ENCODE assay signal across 8 cellular contexts in the genomic region with DNA sequence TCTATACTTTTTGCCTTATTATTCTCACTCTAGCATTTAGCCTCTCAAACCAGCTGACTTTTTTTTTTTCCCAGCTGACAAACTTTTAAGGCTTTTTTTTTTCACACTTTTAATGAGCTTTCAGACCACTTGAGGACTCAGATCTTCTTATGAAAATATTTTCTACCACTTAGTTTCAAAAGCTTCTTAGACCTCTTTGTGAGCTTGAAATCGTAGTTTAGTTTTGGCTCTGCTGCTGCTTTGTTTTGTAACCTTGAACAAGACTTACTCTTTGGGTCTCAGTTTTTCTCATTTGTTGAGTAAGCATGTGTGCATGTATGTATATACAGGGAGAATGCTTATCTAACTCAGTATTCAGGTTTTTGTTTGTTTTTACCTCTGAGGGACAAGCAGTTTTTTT. TPM values are rescaled to one million over a fixed set of nuclear protein-coding genes. Genes with fewer than 3 reads are reported as not detected.
DNase-seq lines count a peak whose midpoint lies in the region; ATAC-seq and TF ChIP-seq lines count a peak whose summit lies in the region.

No MANE protein-coding gene starts in this region.

- H3K9me3 Mint-ChIP-seq in activated naive CD4-positive, alpha-beta T cell treated with anti-CD3 and anti-CD28 coated beads, Interleukin-2, amount 10 ng/mL, durations not matched to agents 7 days and 5 days: no peaks in the 10 kb centered on the region
- no peaks in the 10 kb centered on the region for H3K9me3 Mint-ChIP-seq in brain
- no peaks in the 10 kb centered on the region for H3K9me3 Mint-ChIP-seq in type B pancreatic cell

- H3K27me3 Mint-ChIP-seq in activated naive CD4-positive, alpha-beta T cell treated with anti-CD3 and anti-CD28 coated beads, Interleukin-2, amount 10 ng/mL, durations not matched to agents 7 days and 5 days: no peaks in the 10 kb centered on the region
- H3K27me3 Mint-ChIP-seq in brain (peaks cover 5% of the 10 kb centered on the region), type B pancreatic cell (no peaks in the 10 kb centered on the region)

- CTCF ChIA-PET in activated naive CD4-positive, alpha-beta T cell treated with anti-CD3 and anti-CD28 coated beads, Interleukin-2, amount 10 ng/mL, durations not matched to agents 7 days and 5 days (lab: Charles Lee): no interaction called here

- intact Hi-C loops in lower lobe of right lung (cut with DNase I): no loop called here

- H3K4me1 Mint-ChIP-seq in activated naive CD4-positive, alpha-beta T cell treated with anti-CD3 and anti-CD28 coated beads, Interleukin-2, amount 10 ng/mL, durations not matched to agents 7 days and 5 days: peaks cover 43% of the 10 kb centered on the region
- H3K4me1 Mint-ChIP-seq in brain: peaks cover 56% of the 10 kb centered on the region
- H3K4me1 Mint-ChIP-seq in type B pancreatic cell (ENCODE audit: unreplicated experiment): peaks cover 33% of the 10 kb centered on the region

- H3K4me3 Mint-ChIP-seq in activated naive CD4-positive, alpha-beta T cell treated with anti-CD3 and anti-CD28 coated beads, Interleukin-2, amount 10 ng/mL, durations not matched to agents 7 days and 5 days: peak overlapping the region; percentile 1
- H3K4me3 Mint-ChIP-seq in brain (peak overlapping the region; percentile 77 to 97 (median 85)), type B pancreatic cell (peak overlapping the region; percentile 77)

- H3K27ac ChIP-seq in lower lobe of right lung: peak overlapping the region; percentile 3

- peaks cover 29% of the 10 kb centered on the region for H3K4me1 ChIP-seq in lower lobe of right lung

- no peak overlapping the region for H3K27ac Mint-ChIP-seq in activated naive CD4-positive, alpha-beta T cell treated with anti-CD3 and anti-CD28 coated beads, Interleukin-2, amount 10 ng/mL, durations not matched to agents 7 days and 5 days
- H3K27ac Mint-ChIP-seq in brain: peak overlapping the region; percentile 5 to 88 (median 51)
- peak overlapping the region; percentile 43 for H3K27ac Mint-ChIP-seq in type B pancreatic cell

- TF ChIP-seq CTCF in brain (conservative IDR thresholded peaks at IDR 0.05) (no peak), lower lobe of right lung (IDR thresholded peaks at IDR 0.05) (no peak), type B pancreatic cell (conservative IDR thresholded peaks at IDR 0.05) (no peak)

- H3K9me3 ChIP-seq in lower lobe of right lung: no peaks in the 10 kb centered on the region

- peak overlapping the region; percentile 74 for H3K4me3 ChIP-seq in lower lobe of right lung

- no peak for DNase-seq in activated naive CD4-positive, alpha-beta T cell treated with anti-CD3 and anti-CD28 coated beads, Interleukin-2, amount 10 ng/mL, durations not matched to agents 7 days and 5 days
- no peak for DNase-seq in activated naive CD4-positive, alpha-beta T cell treated with anti-CD3 and anti-CD28 coated beads, Interleukin-2, amount 50 U/mL, for 16 hours
- DNase-seq in lower lobe of right lung (no peak), type B pancreatic cell (ENCODE audit: extremely low spot score, unreplicated experiment) (no peak)

- H3K36me3 Mint-ChIP-seq in activated naive CD4-positive, alpha-beta T cell treated with anti-CD3 and anti-CD28 coated beads, Interleukin-2, amount 10 ng/mL, durations not matched to agents 7 days and 5 days: no peaks in the 10 kb centered on the region
- H3K36me3 Mint-ChIP-seq in brain: no peaks in the 10 kb centered on the region
- no peaks in the 10 kb centered on the region for H3K36me3 Mint-ChIP-seq in type B pancreatic cell

- H3K36me3 ChIP-seq in lower lobe of right lung: no peaks in the 10 kb centered on the region

- no peaks in the 10 kb centered on the region for H3K27me3 ChIP-seq in lower lobe of right lung (ENCODE audit: low read depth)

- ATAC-seq in lower lobe of right lung (no peak), HG03135 (IDR thresholded peaks at IDR 0.05; ENCODE audit: unreplicated experiment) (no peak), GM18519 (IDR thresholded peaks at IDR 0.05; ENCODE audit: low FRiP score, unreplicated experiment) (no peak), HG02623 (IDR thresholded peaks at IDR 0.05; ENCODE audit: unreplicated experiment) (no peak)

RNA-seq across cellular contexts. Expression of a gene that starts 3.5 kb away (rescaled TPM):
- polyA plus RNA-seq in brain (ENCODE audit: insufficient read depth, low read depth, low replicate concordance): 2.5 TPM
- total RNA-seq in lower lobe of right lung: 67.2 TPM
- total RNA-seq in type B pancreatic cell (ENCODE audit: low replicate concordance): 28.5 and 41.2 TPM in 2 replicates

Comparison
In these comparisons a context has a peak if more than half of its experiments do, and no peak if none do; other contexts are left out.
1. H3K4me3 Mint-ChIP-seq: peak in every context shown above with its lines; median percentile 85 in brain; 77 in type B pancreatic cell; 1 in activated naive CD4-positive, alpha-beta T cell treated with anti-CD3 and anti-CD28 coated beads, Interleukin-2, amount 10 ng/mL, durations not matched to agents 7 days and 5 days.